In genomic region chr6:42403415-42403814, GRCh38 we compare ENCODE assay signal across 13 cellular contexts. TPM values are rescaled to one million over a fixed set of nuclear protein-coding genes. Genes with fewer than 3 reads are reported as not detected.
A peak's percentile ranks its signal among the peaks of the same experiment; 100 is the strongest.
DNase-seq lines count a peak whose midpoint lies in the region; ATAC-seq and TF ChIP-seq lines count a peak whose summit lies in the region.
"Had no signal": no experiment of that assay in that cellular context is flagged by ENCODE, and none has a peak within 500 bp of the region (broad histone marks: within the 10 kb centered on the region; RNA-seq: fewer than 3 reads in every experiment).

No MANE protein-coding gene starts in this region.

- TF ChIP-seq POLR2A in HCT116 (IDR thresholded peaks at IDR 0.05; ENCODE audit: borderline replicate concordance, extremely low read depth, insufficient read depth, insufficient read length) (no peak), esophagus squamous epithelium (IDR thresholded peaks at IDR 0.05) (no peak)

- H3K9ac ChIP-seq in HCT116 (ENCODE audit: low read length) = peak overlapping the region; percentile 53
- H3K9ac ChIP-seq in neural progenitor cell = no peak overlapping the region
- H3K9ac ChIP-seq in MM.1S (ENCODE audit: low read length) = no peak overlapping the region

- H3K9me3 Mint-ChIP-seq in T-cell = no peaks in the 10 kb centered on the region
- H3K9me3 Mint-ChIP-seq in neural progenitor cell = no peaks in the 10 kb centered on the region

- H3K79me2 ChIP-seq in HCT116 (ENCODE audit: insufficient read depth, low read length) (peaks cover 5% of the 10 kb centered on the region; the same call in 1 of the 2 replicates), neural progenitor cell (ENCODE audit: low read depth) (peaks cover 82% of the 10 kb centered on the region), MM.1S (ENCODE audit: low read length) (peaks cover 21% of the 10 kb centered on the region; the same call in 1 of the 2 replicates)

- H3K36me3 ChIP-seq in HCT116 (ENCODE audit: control insufficient read depth in 1 of 2, insufficient read depth in 2 of 2, low read length in 2 of 2) = no peaks in the 10 kb centered on the region
- no peaks in the 10 kb centered on the region for H3K36me3 ChIP-seq in esophagus squamous epithelium
- H3K36me3 ChIP-seq in neural progenitor cell = no peaks in the 10 kb centered on the region
- H3K36me3 ChIP-seq in MM.1S (replicated peaks; ENCODE audit: insufficient read depth, low read length) = no peaks in the 10 kb centered on the region
- H3K36me3 ChIP-seq: sigmoid colon had no signal

- CTCF ChIA-PET in HCT116 (lab: Charles Lee) (interaction anchor here (1.0 kb wide), 2 partner anchors 12 to 144 kb away, joined by 3 to 4 read pairs; no protein-coding TSS in a partner anchor), T-cell (lab: Charles Lee) (interaction anchor here in 1 of 2 donors (0.8 to 1.6 kb wide), 3 partner anchors 13 to 144 kb away, joined by 3 to 8 read pairs (median 4); no protein-coding TSS in a partner anchor)

- BruUV-seq in HCT116 (replicated peaks; lab: Mats Ljungman, UMichigan) = no TSS peak

- POLR2A ChIA-PET in HCT116 (lab: Charles Lee) = interaction anchor here (0.9 to 1.6 kb wide), 2 partner anchors 10 to 187 kb away, joined by 3 to 4 read pairs; no protein-coding TSS in a partner anchor
- POLR2A ChIA-PET in T-cell (lab: Charles Lee) = interaction anchor here in 1 of 2 donors (0.6 kb wide), 1 partner anchor 1054 kb away, joined by 11 read pairs; no protein-coding TSS in a partner anchor

- H3K9me3 ChIP-seq in HCT116 (ENCODE audit: control insufficient read depth in 1 of 2, insufficient read depth in 1 of 2, low read depth in 1 of 2, low read length in 2 of 2) (no peaks in the 10 kb centered on the region), esophagus squamous epithelium (no peaks in the 10 kb centered on the region), neural progenitor cell (ENCODE audit: low read depth) (no peaks in the 10 kb centered on the region), MM.1S (replicated peaks; ENCODE audit: insufficient read depth, low read length) (no peaks in the 10 kb centered on the region)
- H3K9me3 ChIP-seq: sigmoid colon had no signal

- H3K4me1 ChIP-seq in HCT116 (ENCODE audit: control insufficient read depth in 1 of 2, insufficient read depth in 2 of 2, low read length in 2 of 2) (peaks cover 61 to 69% of the 10 kb centered on the region in 2 experiments), esophagus squamous epithelium (peaks cover 46 to 96% (median 63%) of the 10 kb centered on the region in 3 donors), neural progenitor cell (peaks cover 42% of the 10 kb centered on the region), MM.1S (ENCODE audit: low read length) (0 out of 2 replicates have a peak, but pooled peaks cover 4% of the 10 kb centered on the region)

- H3K9me2 ChIP-seq in HCT116 (ENCODE audit: insufficient read depth) (no peaks in the 10 kb centered on the region), MM.1S (replicated peaks; ENCODE audit: insufficient read depth, low read length) (no peaks in the 10 kb centered on the region)

- RAD21 ChIA-PET in HCT116 (lab: Charles Lee; ENCODE audit: low non-redundant PET in 1 of 2, low total read pairs in 2 of 2, uncharacterized antibody in 2 of 2, unreplicated experiment in 2 of 2) = interaction anchor here in 1 of 2 experiments (0.5 to 0.7 kb wide), 3 partner anchors 49 to 1125 kb away, joined by 3 read pairs; no protein-coding TSS in a partner anchor

- no peaks in the 10 kb centered on the region for H4K20me1 ChIP-seq in HCT116 (ENCODE audit: insufficient read depth)
- peaks cover 80% of the 10 kb centered on the region for H4K20me1 ChIP-seq in neural progenitor cell (ENCODE audit: low read depth)
- no peaks in the 10 kb centered on the region for H4K20me1 ChIP-seq in MM.1S (ENCODE audit: insufficient read depth, low read length)

- H3F3A ChIP-seq in neural progenitor cell (ENCODE audit: low read depth) (peaks cover 20% of the 10 kb centered on the region), MM.1S (ENCODE audit: insufficient read depth, low read length) (no peaks in the 10 kb centered on the region)

- no peak for TF ChIP-seq RAD21 in HCT116 (IDR thresholded peaks at IDR 0.05; ENCODE audit: low read depth)

- peaks cover 7% of the 10 kb centered on the region for H3K36me3 Mint-ChIP-seq in T-cell
- H3K36me3 Mint-ChIP-seq in neural progenitor cell = no peaks in the 10 kb centered on the region

- intact Hi-C loops in HCT116 (cut with micrococcal nuclease) (no loop called here), esophagus squamous epithelium (cut with DNase I) (no loop called here)

- H3K4me3 Mint-ChIP-seq in T-cell (peak overlapping the region in 2 of 3 donors; percentile 3 to 47), neural progenitor cell (no peak overlapping the region)

- H3K27ac Mint-ChIP-seq in T-cell (peak overlapping the region; percentile 86 to 92), neural progenitor cell (no peak overlapping the region)

- peak; percentile 20; the same call in 1 of the 2 replicates for ATAC-seq in HCT116
- no peak for ATAC-seq in T-cell (replicated peaks in 1 of 4)
- no peak for ATAC-seq in GM21786 (IDR thresholded peaks at IDR 0.05; ENCODE audit: unreplicated experiment)

- H2AFZ ChIP-seq in HCT116 (ENCODE audit: low read depth, low read length, poor library complexity, severe bottlenecking) (no peak overlapping the region), neural progenitor cell (replicated peaks) (no peak overlapping the region), MM.1S (ENCODE audit: low read length) (no peak overlapping the region)

- H3K4me2 ChIP-seq in HCT116 (ENCODE audit: low read length) = peak overlapping the region; percentile 77
- peak overlapping the region; percentile 17 for H3K4me2 ChIP-seq in neural progenitor cell
- H3K4me2 ChIP-seq in MM.1S (ENCODE audit: low read depth, low read length) = no peak overlapping the region

- no peaks in the 10 kb centered on the region for H3K27me3 Mint-ChIP-seq in T-cell
- peaks cover 2% of the 10 kb centered on the region for H3K27me3 Mint-ChIP-seq in neural progenitor cell (ENCODE audit: insufficient read depth, low read depth)

- H3K27me3 ChIP-seq in HCT116 (ENCODE audit: insufficient read depth, low read length) (no peaks in the 10 kb centered on the region), esophagus squamous epithelium (no peaks in the 10 kb centered on the region), neural progenitor cell (no peaks in the 10 kb centered on the region), MM.1S (replicated peaks; ENCODE audit: insufficient read depth, low read length) (no peaks in the 10 kb centered on the region)
- H3K27me3 ChIP-seq: sigmoid colon had no signal

- peak overlapping the region; percentile 86 for H3K27ac ChIP-seq in HCT116 (ENCODE audit: low read depth, low read length)
- H3K27ac ChIP-seq in esophagus squamous epithelium = peak overlapping the region; percentile 83 to 90 (median 84)
- H3K27ac ChIP-seq in neural progenitor cell = peak overlapping the region; percentile 35
- no peak overlapping the region for H3K27ac ChIP-seq in MM.1S (ENCODE audit: low read length)

- 48 to 56% methylated on average over 7 of the region's 7 CpGs for WGBS in esophagus squamous epithelium, 2 donors

- TF ChIP-seq CTCF in HCT116 (IDR thresholded peaks at IDR 0.05 in 2 of 3, conservative IDR thresholded peaks at IDR 0.05 in 1 of 3; ENCODE audit: borderline replicate concordance in 1 of 3, insufficient read depth in 1 of 3, low read depth in 2 of 3, low read length in 2 of 3) = peak in 2 of 3 experiments; percentile 22 to 31; a peak in 3 of 6 replicates
- TF ChIP-seq CTCF in esophagus squamous epithelium (IDR thresholded peaks at IDR 0.05) = peak in 3 of 6 experiments; percentile 10 to 35 (median 20)
- TF ChIP-seq CTCF in neural progenitor cell (IDR thresholded peaks at IDR 0.05) = no peak
- TF ChIP-seq CTCF in MM.1S (IDR thresholded peaks at IDR 0.05; ENCODE audit: low read length) = no peak

- H3K4me1 Mint-ChIP-seq in T-cell (peaks cover 84 to 89% (median 88%) of the 10 kb centered on the region in 3 donors), neural progenitor cell (peaks cover 29% of the 10 kb centered on the region)

- H3K4me3 ChIP-seq in HCT116 (replicated peaks in 1 of 2; ENCODE audit: low read depth in 1 of 2, low read length in 2 of 2) (peak overlapping the region; percentile 21 to 43), esophagus squamous epithelium (peak overlapping the region in 3 of 4 donors; percentile 7 to 21 (median 20)), neural progenitor cell (no peak overlapping the region), MM.1S (ENCODE audit: low read length) (no peak overlapping the region)
- H3K4me3 ChIP-seq: sigmoid colon had no signal

- DNase-seq in HCT116 (ENCODE audit: low read depth, low spot score) (no peak), T-cell (no peak), esophagus squamous epithelium (lab: John Stamatoyannopoulos, UW) (no peak), neural progenitor cell (ENCODE audit: low spot score) (peak; percentile 42), MM.1S (no peak), NCI-H526 treated with DMSO at 0.1 percent for 48 hours (lab: John Stamatoyannopoulos, UW) (no peak), GOT3 (lab: John Stamatoyannopoulos, UW) (no peak)
- DNase-seq: central memory CD4-positive, alpha-beta T cell; head of caudate nucleus; NCI-H1436; NK-92 treated with Interleukin-12 subunit alpha and Interleukin-12 subunit beta, amount 100 ng/mL, for 24 hours; sigmoid colon had no signal

TF ChIP-seq in HCT116, 20 proteins besides CTCF, POLR2A, EP300 and RAD21:
- TF ChIP-seq EGR1 (IDR thresholded peaks at IDR 0.05; ENCODE audit: low read depth) = no peak
- 0 out of 2 replicates have a peak, but pooled peaks have one; percentile 24 for TF ChIP-seq CEBPB (IDR thresholded peaks at IDR 0.05; ENCODE audit: low read depth)

RNA-seq across cellular contexts. Expression of gene TRERF1, which starts 48.3 kb away (rescaled TPM):
- total RNA-seq in HCT116 (2021; ENCODE audit: unreplicated experiment) (12.4 TPM), T-cell (10 to 100 TPM; 20.5 to 52.2 (median 25.6) TPM), esophagus squamous epithelium (10 to 100 TPM in 3 of 4 donors, 1 to 10 TPM in 1; 5.5 to 13.8 (median 11.5) TPM), neural progenitor cell (ENCODE audit: low replicate concordance) (8.3 and 12.3 TPM in 2 replicates)
- polyA plus RNA-seq in HCT116 (2012) = 5.7 and 7.1 TPM in 2 replicates

Comparison
In these comparisons a context has a peak if more than half of its experiments do, and no peak if none do; other contexts are left out.
1. H3K4me3 ChIP-seq: peak in HCT116 (2 of 2) and esophagus squamous epithelium (3 of 4); none in neural progenitor cell (single experiment) and MM.1S (single experiment).
2. CTCF ChIP-seq: peak in HCT116 (2 of 3); none in neural progenitor cell (single experiment) and MM.1S (single experiment).